Comparison of ENCODE assay signal across 1 cellular context in genomic region chr18:26503382-26503781, GRCh38.
TF ChIP-seq lines count a peak whose summit lies in the region.

No MANE protein-coding gene starts in this region.

TF ChIP-seq in SK-N-SH treated with all-trans-retinoic acid at 6 μM for 48 hours, 23 proteins besides CTCF, POLR2A, EP300 and RAD21 (continued from another document):
- no peak for TF ChIP-seq ARNTL (CRISPR knock-in tag; IDR thresholded peaks at IDR 0.05; ENCODE audit: borderline replicate concordance, low read depth)
- TF ChIP-seq TOX (CRISPR knock-in tag; IDR thresholded peaks at IDR 0.05; ENCODE audit: borderline replicate concordance) = no peak
